13 cellular contexts compared by ENCODE assay signal in genomic region chr6:30880563-30881252, GRCh38. TPM values are rescaled to one million over a fixed set of nuclear protein-coding genes. Genes with fewer than 3 reads are reported as not detected.
DNase-seq lines count a peak whose midpoint lies in the region; ATAC-seq and TF ChIP-seq lines count a peak whose summit lies in the region.
"Had no signal": no experiment of that assay in that cellular context is flagged by ENCODE, and none has a peak within 500 bp of the region (broad histone marks: within the 10 kb centered on the region; RNA-seq: fewer than 3 reads in every experiment).

No MANE protein-coding gene starts in this region.

- DNase-seq in DMS79 (lab: John Stamatoyannopoulos, UW), result peak; percentile 40
- DNase-seq in NCI-H748 (lab: John Stamatoyannopoulos, UW; ENCODE audit: unreplicated experiment), result peak; percentile 91
- no peak for DNase-seq in iPS DF 6.9 (ENCODE audit: low read depth, low spot score)
- no peak for DNase-seq in trophoblast cell
- DNase-seq in activated CD8-positive, alpha-beta memory T cell treated with anti-CD3 and anti-CD28 coated beads for 24 hours, result no peak
- DNase-seq in heart right ventricle, result no peak
- no peak for DNase-seq in kidney glomerular epithelial cell (lab: John Stamatoyannopoulos, UW)
- DNase-seq: activated T-cell treated with anti-CD3 and anti-CD28 coated beads for 4 hours, NCI-H446, T-helper 2 cell had no signal

- H4K91ac ChIP-seq in trophoblast cell (ENCODE audit: low read depth, low read length), result peak overlapping the region; percentile 82

- H2BK12ac ChIP-seq in trophoblast cell (ENCODE audit: low read length), result peak overlapping the region; percentile 86

- no peaks in the 10 kb centered on the region for H3K36me3 ChIP-seq in iPS DF 6.9 (ENCODE audit: control insufficient read depth, insufficient read depth, low read length)
- no peaks in the 10 kb centered on the region for H3K36me3 ChIP-seq in trophoblast cell (ENCODE audit: control insufficient read depth in 1 of 2, insufficient read depth in 2 of 2, low read length in 2 of 2)
- H3K36me3 ChIP-seq in heart right ventricle, result no peaks in the 10 kb centered on the region

- peaks cover 16% of the 10 kb centered on the region for H3K4me1 ChIP-seq in iPS DF 6.9 (ENCODE audit: control insufficient read depth, insufficient read depth, low read length)
- H3K4me1 ChIP-seq in trophoblast cell (ENCODE audit: control insufficient read depth in 1 of 2, insufficient read depth in 2 of 2, low read length in 2 of 2), result peaks cover 30 to 36% of the 10 kb centered on the region in 2 experiments
- peaks cover 20 to 57% (median 30%) of the 10 kb centered on the region in 9 donors for H3K4me1 ChIP-seq in heart right ventricle

- peaks cover 17% of the 10 kb centered on the region for H3K79me2 ChIP-seq in trophoblast cell (ENCODE audit: control insufficient read depth, insufficient read depth, low read length, poor library complexity)

- no peak overlapping the region for H3K4ac ChIP-seq in trophoblast cell (ENCODE audit: low read depth, low read length)

- peak overlapping the region; percentile 2 for H4K8ac ChIP-seq in trophoblast cell (ENCODE audit: low read depth, low read length)

- H3K9ac ChIP-seq in trophoblast cell (ENCODE audit: low read length), result no peak overlapping the region

- WGBS in iPS DF 6.9 (ENCODE audit: insufficient coverage, insufficient read length), result no CpG with 5 or more reads among the region's 16 CpGs
- no CpG with 5 or more reads among the region's 16 CpGs for WGBS in trophoblast cell (ENCODE audit: extremely low coverage, insufficient coverage, insufficient read length)
- WGBS in heart right ventricle, 2 donors, result 79 to 85% methylated on average over 16 of the region's 16 CpGs

- peak overlapping the region; percentile 51 for H3K14ac ChIP-seq in trophoblast cell (ENCODE audit: low read length)

- no peak for ATAC-seq in HG03342 (IDR thresholded peaks at IDR 0.05; ENCODE audit: unreplicated experiment)
- no peak for ATAC-seq in heart right ventricle
- ATAC-seq: sciatic nerve had no signal

- no peak overlapping the region for H4K12ac ChIP-seq in trophoblast cell (ENCODE audit: low read depth, low read length)

- intact Hi-C loops in heart right ventricle (cut with DNase I), result loop anchor here in 3 of 10 donors (5.0 to 10.0 kb wide), 4 partner anchors 53 to 196 kb away; partner anchors contain the start of genes FLOT1 (in 1 of the 3), IER3 (in 1 of the 3) and PPP1R18 (in 1 of the 3)

- H2AFZ ChIP-seq in trophoblast cell (ENCODE audit: insufficient read depth, low read length, poor library complexity), result peak overlapping the region; percentile 13

- H3K4me3 ChIP-seq in iPS DF 6.9 (ENCODE audit: low read length) (peak overlapping the region; percentile 24; the same call in 1 of the 2 replicates), trophoblast cell (ENCODE audit: low read depth, low read length) (no peak overlapping the region), heart right ventricle (no peak overlapping the region)
- H3K4me3 ChIP-seq: coronary artery had no signal

- no peak overlapping the region for H3K4me2 ChIP-seq in trophoblast cell (ENCODE audit: low read length)

- H3K9me3 ChIP-seq in iPS DF 6.9 (ENCODE audit: control insufficient read depth, insufficient read depth, low read length) (no peaks in the 10 kb centered on the region), trophoblast cell (ENCODE audit: insufficient read depth, low read depth, low read length) (no peaks in the 10 kb centered on the region), heart right ventricle (no peaks in the 10 kb centered on the region)

- peaks cover 46% of the 10 kb centered on the region for H3K79me1 ChIP-seq in trophoblast cell (ENCODE audit: low read length)

- H3K18ac ChIP-seq in trophoblast cell (ENCODE audit: low read length), result peak overlapping the region; percentile 33

- H2AK5ac ChIP-seq in trophoblast cell (ENCODE audit: low read length), result peak overlapping the region; percentile 91

- H2BK5ac ChIP-seq in trophoblast cell (ENCODE audit: low read depth, low read length, poor library complexity), result no peak overlapping the region

- H3K23ac ChIP-seq in trophoblast cell (ENCODE audit: low read length), result no peak overlapping the region

- no peak for TF ChIP-seq CTCF in heart right ventricle (IDR thresholded peaks at IDR 0.05)

- H3K27me3 ChIP-seq in iPS DF 6.9 (ENCODE audit: control insufficient read depth, insufficient read depth, low read length), result no peaks in the 10 kb centered on the region
- H3K27me3 ChIP-seq in trophoblast cell (ENCODE audit: insufficient read depth, low read length), result no peaks in the 10 kb centered on the region
- H3K27me3 ChIP-seq in heart right ventricle, result peaks cover 0 to 21% (median 0%) of the 10 kb centered on the region in 7 donors

- no peak overlapping the region for H3K27ac ChIP-seq in iPS DF 6.9 (ENCODE audit: low read length)
- no peak overlapping the region for H3K27ac ChIP-seq in trophoblast cell (ENCODE audit: low read depth, low read length)
- peak overlapping the region in 2 of 10 donors; percentile 88 to 89 for H3K27ac ChIP-seq in heart right ventricle

- peak overlapping the region; percentile 13 for H2BK120ac ChIP-seq in trophoblast cell (ENCODE audit: insufficient read depth, low read length, poor library complexity)

RNA-seq across cellular contexts. Expression of gene DDR1, which starts 3.6 kb away (rescaled TPM):
- polyA plus RNA-seq in trophoblast cell (2013), result 137 and 142 TPM in 2 replicates
- 10 to 100 TPM; 15.5 to 49.2 (median 26.9) TPM for total RNA-seq in heart right ventricle
- polyA plus RNA-seq in heart right ventricle, result 10 to 100 TPM in 1 of 2 donors, 1 to 10 TPM in 1; 7.3 to 12.1 TPM

RNA-seq across cellular contexts. Expression of gene GTF2H4, which starts 27.3 kb away (rescaled TPM):
- polyA plus RNA-seq in trophoblast cell (2013), result 38.3 and 38.5 TPM in 2 replicates
- total RNA-seq in heart right ventricle, result 10 to 100 TPM in 8 of 10 donors, 1 to 10 TPM in 2; 8.3 to 25.1 (median 12.5) TPM
- 10 to 100 TPM; 15.9 to 27.0 TPM for polyA plus RNA-seq in heart right ventricle

RNA-seq across cellular contexts. Expression of gene VARS2, which starts 33.3 kb away (rescaled TPM):
- 10.5 and 10.6 TPM in 2 replicates for polyA plus RNA-seq in trophoblast cell (2013)
- total RNA-seq in heart right ventricle, result 10 to 100 TPM; 13.4 to 28.4 (median 22.5) TPM
- 10 to 100 TPM in 1 of 2 donors, 1 to 10 TPM in 1; 9.3 to 26.0 TPM for polyA plus RNA-seq in heart right ventricle

RNA-seq across cellular contexts. Expression of gene SFTA2, which starts 51.3 kb away (rescaled TPM):
- not detected in 2 replicates for polyA plus RNA-seq in trophoblast cell (2013)
- not detected for total RNA-seq in heart right ventricle
- not detected for polyA plus RNA-seq in heart right ventricle

Comparison
In these comparisons a context has a peak if more than half of its experiments do, and no peak if none do; other contexts are left out.
1. DNase-seq: peak in DMS79 (single experiment) and NCI-H748 (single experiment); none in iPS DF 6.9 (single experiment), trophoblast cell (0 of 2), activated CD8-positive, alpha-beta memory T cell treated with anti-CD3 and anti-CD28 coated beads for 24 hours (single experiment), heart right ventricle (0 of 2) and kidney glomerular epithelial cell (single experiment).